8 cellular contexts compared by ENCODE assay signal in the genomic region with DNA sequence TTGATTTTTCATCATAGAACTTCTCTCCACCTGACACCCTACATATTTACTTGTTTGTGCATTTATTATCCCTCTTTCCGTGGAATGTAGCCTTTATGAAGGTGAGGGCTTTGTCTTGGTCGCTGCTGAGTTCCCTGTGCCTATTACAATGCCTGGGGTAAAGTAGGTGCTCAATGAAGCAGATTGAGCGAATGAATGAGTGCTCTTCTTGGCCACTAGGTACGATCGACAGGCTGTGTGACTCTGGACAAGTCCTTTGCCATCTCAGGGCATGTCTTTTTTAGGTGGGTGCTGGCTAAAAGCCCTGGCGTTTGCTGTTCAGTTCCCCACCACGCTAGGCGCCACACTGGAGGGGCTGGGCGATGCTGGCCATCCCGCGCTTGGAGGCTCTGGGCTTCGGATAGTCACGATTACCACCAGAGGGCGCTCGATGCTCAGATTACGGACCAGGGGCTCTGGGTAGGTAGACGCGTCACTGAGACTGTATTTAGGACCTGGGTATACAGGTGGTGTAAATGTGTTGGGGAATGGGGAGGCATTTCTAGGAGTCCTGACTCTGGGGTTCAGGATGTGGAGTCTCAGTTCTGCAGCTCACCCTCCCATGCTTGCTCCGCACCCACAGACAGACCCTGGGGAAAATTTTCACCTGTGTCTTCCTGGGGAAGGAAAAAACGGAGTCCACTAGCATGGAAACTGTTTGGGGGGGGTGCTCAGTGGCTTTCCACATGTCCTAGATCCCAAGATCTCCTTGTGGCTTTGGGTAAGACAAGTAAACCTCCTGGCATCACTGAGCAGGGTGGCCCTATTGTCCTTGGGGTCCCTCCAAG.
A peak's percentile ranks its signal among the peaks of the same experiment; 100 is the strongest.
DNase-seq lines count a peak whose midpoint lies in the region; ATAC-seq and TF ChIP-seq lines count a peak whose summit lies in the region.

No MANE protein-coding gene starts in this region.

- H3K4me3 ChIP-seq in left ventricle myocardium inferior (no peak overlapping the region), retinal pigment epithelial cell (ENCODE audit: low read length) (no peak overlapping the region)

- H3K4me1 ChIP-seq in left ventricle myocardium inferior: no peaks in the 10 kb centered on the region

- peaks cover 42% of the 10 kb centered on the region for H3K27me3 Mint-ChIP-seq in activated naive CD8-positive, alpha-beta T cell treated with anti-CD3 and anti-CD28 coated beads for 36 hours

- no peaks in the 10 kb centered on the region for H3K4me1 Mint-ChIP-seq in activated naive CD8-positive, alpha-beta T cell treated with anti-CD3 and anti-CD28 coated beads for 36 hours

- peaks cover 98% of the 10 kb centered on the region for H3K27me3 ChIP-seq in left ventricle myocardium inferior (ENCODE audit: low read depth)

- intact Hi-C loops in left ventricle myocardium inferior (cut with micrococcal nuclease): loop anchor here (10.0 kb wide), 1 partner anchor 881 kb away; no protein-coding TSS in a partner anchor

- no peaks in the 10 kb centered on the region for H3K36me3 Mint-ChIP-seq in activated naive CD8-positive, alpha-beta T cell treated with anti-CD3 and anti-CD28 coated beads for 36 hours

- DNase-seq in GDM1 (lab: John Stamatoyannopoulos, UW): peak; percentile 30
- peak; percentile 75 for DNase-seq in NCI-H1105 (lab: John Stamatoyannopoulos, UW)
- peak; percentile 54 for DNase-seq in SKM-1 (lab: John Stamatoyannopoulos, UW; ENCODE audit: unreplicated experiment)
- peak; percentile 67 for DNase-seq in activated naive CD8-positive, alpha-beta T cell treated with anti-CD3 and anti-CD28 coated beads for 36 hours
- DNase-seq in left ventricle myocardium inferior: peak; percentile 46
- DNase-seq in retinal pigment epithelial cell (ENCODE audit: low read depth): peak; percentile 5
- DNase-seq in T1000 (lab: John Stamatoyannopoulos, UW): no peak

- no peak for ATAC-seq in GM21723 (IDR thresholded peaks at IDR 0.05; ENCODE audit: unreplicated experiment)

- no peak overlapping the region for H3K4me3 Mint-ChIP-seq in activated naive CD8-positive, alpha-beta T cell treated with anti-CD3 and anti-CD28 coated beads for 36 hours

- H3K36me3 ChIP-seq in left ventricle myocardium inferior: no peaks in the 10 kb centered on the region

- no peaks in the 10 kb centered on the region for H3K9me3 Mint-ChIP-seq in activated naive CD8-positive, alpha-beta T cell treated with anti-CD3 and anti-CD28 coated beads for 36 hours

- no peak overlapping the region for H3K27ac ChIP-seq in left ventricle myocardium inferior (replicated peaks)

- H3K27ac Mint-ChIP-seq in activated naive CD8-positive, alpha-beta T cell treated with anti-CD3 and anti-CD28 coated beads for 36 hours: no peak overlapping the region

- no peaks in the 10 kb centered on the region for H3K9me3 ChIP-seq in left ventricle myocardium inferior (replicated peaks)

- peak; percentile 69 for TF ChIP-seq CTCF in left ventricle myocardium inferior (IDR thresholded peaks at IDR 0.05; ENCODE audit: borderline replicate concordance)
- TF ChIP-seq CTCF in retinal pigment epithelial cell (conservative IDR thresholded peaks at IDR 0.05; ENCODE audit: low read depth, low read length): peak; percentile 76
